ENCODE assay signal across 1 cellular context in the genomic region with DNA sequence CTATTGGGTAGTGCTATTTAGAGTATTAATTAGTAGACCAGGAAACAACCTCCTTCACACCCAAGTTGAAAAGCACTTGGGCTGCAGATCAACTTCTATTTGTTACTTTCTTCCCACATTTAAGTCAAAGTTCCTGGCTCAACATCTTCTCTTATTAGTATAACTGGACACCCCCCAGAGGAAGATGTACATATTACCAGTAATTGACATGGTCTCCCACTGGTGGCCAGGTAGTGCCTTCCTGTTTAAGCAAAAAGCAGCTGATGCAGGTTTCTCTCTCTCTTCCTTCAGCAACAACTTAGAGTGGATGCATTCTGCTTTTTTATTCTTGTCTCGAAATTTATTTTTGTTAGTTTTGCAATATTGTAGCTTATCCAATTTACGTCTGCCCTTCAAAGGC.
TF ChIP-seq lines count a peak whose summit lies in the region.

No MANE protein-coding gene starts in this region.

TF ChIP-seq in GM12878, 131 proteins besides CTCF, POLR2A, EP300 and RAD21 (continued from another document):
- TF ChIP-seq, protein P1, sequence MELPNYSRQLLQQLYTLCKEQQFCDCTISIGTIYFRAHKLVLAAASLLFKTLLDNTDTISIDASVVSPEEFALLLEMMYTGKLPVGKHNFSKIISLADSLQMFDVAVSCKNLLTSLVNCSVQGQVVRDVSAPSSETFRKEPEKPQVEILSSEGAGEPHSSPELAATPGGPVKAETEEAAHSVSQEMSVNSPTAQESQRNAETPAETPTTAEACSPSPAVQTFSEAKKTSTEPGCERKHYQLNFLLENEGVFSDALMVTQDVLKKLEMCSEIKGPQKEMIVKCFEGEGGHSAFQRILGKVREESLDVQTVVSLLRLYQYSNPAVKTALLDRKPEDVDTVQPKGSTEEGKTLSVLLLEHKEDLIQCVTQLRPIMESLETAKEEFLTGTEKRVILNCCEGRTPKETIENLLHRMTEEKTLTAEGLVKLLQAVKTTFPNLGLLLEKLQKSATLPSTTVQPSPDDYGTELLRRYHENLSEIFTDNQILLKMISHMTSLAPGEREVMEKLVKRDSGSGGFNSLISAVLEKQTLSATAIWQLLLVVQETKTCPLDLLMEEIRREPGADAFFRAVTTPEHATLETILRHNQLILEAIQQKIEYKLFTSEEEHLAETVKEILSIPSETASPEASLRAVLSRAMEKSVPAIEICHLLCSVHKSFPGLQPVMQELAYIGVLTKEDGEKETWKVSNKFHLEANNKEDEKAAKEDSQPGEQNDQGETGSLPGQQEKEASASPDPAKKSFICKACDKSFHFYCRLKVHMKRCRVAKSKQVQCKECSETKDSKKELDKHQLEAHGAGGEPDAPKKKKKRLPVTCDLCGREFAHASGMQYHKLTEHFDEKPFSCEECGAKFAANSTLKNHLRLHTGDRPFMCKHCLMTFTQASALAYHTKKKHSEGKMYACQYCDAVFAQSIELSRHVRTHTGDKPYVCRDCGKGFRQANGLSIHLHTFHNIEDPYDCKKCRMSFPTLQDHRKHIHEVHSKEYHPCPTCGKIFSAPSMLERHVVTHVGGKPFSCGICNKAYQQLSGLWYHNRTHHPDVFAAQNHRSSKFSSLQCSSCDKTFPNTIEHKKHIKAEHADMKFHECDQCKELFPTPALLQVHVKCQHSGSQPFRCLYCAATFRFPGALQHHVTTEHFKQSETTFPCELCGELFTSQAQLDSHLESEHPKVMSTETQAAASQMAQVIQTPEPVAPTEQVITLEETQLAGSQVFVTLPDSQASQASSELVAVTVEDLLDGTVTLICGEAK (IDR thresholded peaks at IDR 0.05; ENCODE audit: borderline replicate concordance): no peak
- no peak for TF ChIP-seq PRDM15 (CRISPR knock-in tag; IDR thresholded peaks at IDR 0.05)
- TF ChIP-seq ZBED1 (IDR thresholded peaks at IDR 0.05; ENCODE audit: borderline replicate concordance): no peak
- no peak for TF ChIP-seq EED (IDR thresholded peaks at IDR 0.05; ENCODE audit: low read depth)
- TF ChIP-seq ZNF687 (IDR thresholded peaks at IDR 0.05): no peak
- no peak for TF ChIP-seq HDGF (IDR thresholded peaks at IDR 0.05)
- no peak for TF ChIP-seq MYC (IDR thresholded peaks at IDR 0.05; ENCODE audit: insufficient read depth, insufficient read length, insufficient replicate concordance, low read length, severe bottlenecking)
- TF ChIP-seq, protein P2, sequence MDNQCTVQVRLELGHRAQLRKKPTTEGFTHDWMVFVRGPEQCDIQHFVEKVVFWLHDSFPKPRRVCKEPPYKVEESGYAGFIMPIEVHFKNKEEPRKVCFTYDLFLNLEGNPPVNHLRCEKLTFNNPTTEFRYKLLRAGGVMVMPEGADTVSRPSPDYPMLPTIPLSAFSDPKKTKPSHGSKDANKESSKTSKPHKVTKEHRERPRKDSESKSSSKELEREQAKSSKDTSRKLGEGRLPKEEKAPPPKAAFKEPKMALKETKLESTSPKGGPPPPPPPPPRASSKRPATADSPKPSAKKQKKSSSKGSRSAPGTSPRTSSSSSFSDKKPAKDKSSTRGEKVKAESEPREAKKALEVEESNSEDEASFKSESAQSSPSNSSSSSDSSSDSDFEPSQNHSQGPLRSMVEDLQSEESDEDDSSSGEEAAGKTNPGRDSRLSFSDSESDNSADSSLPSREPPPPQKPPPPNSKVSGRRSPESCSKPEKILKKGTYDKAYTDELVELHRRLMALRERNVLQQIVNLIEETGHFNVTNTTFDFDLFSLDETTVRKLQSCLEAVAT (IDR thresholded peaks at IDR 0.05): no peak
- TF ChIP-seq IRF4 (IDR thresholded peaks at IDR 0.05; ENCODE audit: low read depth, low read length): no peak
